In genomic region chr1:53075761-53076163, GRCh38 we compare ENCODE assay signal across 21 cellular contexts. TPM values are rescaled to one million over a fixed set of nuclear protein-coding genes. Genes with fewer than 3 reads are reported as not detected.
DNase-seq lines count a peak whose midpoint lies in the region; ATAC-seq, FAIRE-seq and TF ChIP-seq lines count a peak whose summit lies in the region.
"Had no signal": no experiment of that assay in that cellular context is flagged by ENCODE, and none has a peak within 500 bp of the region (broad histone marks: within the 10 kb centered on the region; RNA-seq: fewer than 3 reads in every experiment).

No MANE protein-coding gene starts in this region.

- H2AK5ac ChIP-seq in neuronal stem cell (ENCODE audit: low read depth, low read length) = peak overlapping the region; percentile 23

- no peak overlapping the region for H2AFZ ChIP-seq in neuronal stem cell (ENCODE audit: low read length)

- no peak for TF ChIP-seq CTCF in right atrium auricular region (IDR thresholded peaks at IDR 0.05)
- TF ChIP-seq CTCF in left ventricle myocardium inferior (IDR thresholded peaks at IDR 0.05; ENCODE audit: borderline replicate concordance) = no peak

- ATAC-seq in Right ventricle myocardium inferior (no peak), HG03135 (IDR thresholded peaks at IDR 0.05; ENCODE audit: unreplicated experiment) (no peak), GM18517 (IDR thresholded peaks at IDR 0.05; ENCODE audit: unreplicated experiment) (no peak)
- ATAC-seq: PC-3 had no signal

- no peaks in the 10 kb centered on the region for H3K79me1 ChIP-seq in neuronal stem cell (ENCODE audit: low read depth, low read length)

- H3K4me2 ChIP-seq in neuronal stem cell (ENCODE audit: insufficient read depth, low read length, poor library complexity, severe bottlenecking) = no peak overlapping the region

- H3K27ac ChIP-seq in right atrium auricular region (no peak overlapping the region), left ventricle myocardium inferior (replicated peaks) (no peak overlapping the region), neuronal stem cell (replicated peaks; ENCODE audit: low read length) (no peak overlapping the region)

- H2BK5ac ChIP-seq in neuronal stem cell (ENCODE audit: low read length) = no peak overlapping the region

- FAIRE-seq in frontal cortex (lab: Jason Lieb, UNC) = no peak
- FAIRE-seq: G401.6, H1 had no signal

- H3K18ac ChIP-seq in neuronal stem cell (ENCODE audit: low read length) = peak overlapping the region; percentile 4

- H3K14ac ChIP-seq in neuronal stem cell (ENCODE audit: low read length) = no peak overlapping the region

- H3K27me3 ChIP-seq in right atrium auricular region (no peaks in the 10 kb centered on the region), left ventricle myocardium inferior (ENCODE audit: low read depth) (no peaks in the 10 kb centered on the region), neuronal stem cell (ENCODE audit: control insufficient read depth in 3 of 3, insufficient read depth in 3 of 3, low read depth in 1 of 3, low read length in 3 of 3) (peaks cover 0 to 14% (median 0%) of the 10 kb centered on the region in 3 experiments)

- no peaks in the 10 kb centered on the region for H3K4me1 ChIP-seq in right atrium auricular region
- peaks cover 9% of the 10 kb centered on the region for H3K4me1 ChIP-seq in left ventricle myocardium inferior
- peaks cover 9 to 25% of the 10 kb centered on the region in 2 donors for H3K4me1 ChIP-seq in neuronal stem cell (ENCODE audit: control insufficient read depth in 2 of 2, insufficient read depth in 1 of 2, low read depth in 1 of 2, low read length in 2 of 2)

- no CpG with 5 or more reads among the region's 8 CpGs for WGBS in neuronal stem cell (ENCODE audit: extremely low coverage in 2 of 2, insufficient read length in 2 of 2, insufficient replicate concordance in 1 of 2), 2 donors

- peak overlapping the region; percentile 32 for H4K91ac ChIP-seq in neuronal stem cell (ENCODE audit: low read depth, low read length, poor library complexity)

- no peak overlapping the region for H3K9ac ChIP-seq in neuronal stem cell (ENCODE audit: low read depth, low read length, poor library complexity)

- H4K8ac ChIP-seq in neuronal stem cell (ENCODE audit: low read depth, low read length) = no peak overlapping the region

- no peak overlapping the region for H2BK120ac ChIP-seq in neuronal stem cell (ENCODE audit: low read depth, low read length)

- H3K4ac ChIP-seq in neuronal stem cell (ENCODE audit: low read length) = no peak overlapping the region

- H3K36me3 ChIP-seq in right atrium auricular region (peaks cover 4% of the 10 kb centered on the region), left ventricle myocardium inferior (no peaks in the 10 kb centered on the region), neuronal stem cell (replicated peaks in 1 of 2; ENCODE audit: control insufficient read depth in 2 of 2, insufficient read depth in 2 of 2, low read length in 2 of 2) (no peaks in the 10 kb centered on the region)

- DNase-seq in Right ventricle myocardium inferior (ENCODE audit: missing footprints) = peak; percentile 55
- no peak for DNase-seq in right atrium auricular region (ENCODE audit: low spot score)
- peak; percentile 14 for DNase-seq in left ventricle myocardium inferior
- no peak for DNase-seq in neuronal stem cell (ENCODE audit: low spot score)
- no peak for DNase-seq in AG08395 (ENCODE audit: low spot score)
- DNase-seq in frontal cortex (ENCODE audit: low spot score in 2 of 2) = no peak
- DNase-seq: activated CD4-positive, alpha-beta T cell treated with anti-CD3 and anti-CD28 coated beads, Interleukin-2, amount 50 U/mL, for 48 hours; central memory CD4-positive, alpha-beta T cell; DMS53; NCI-H1048; NCI-H1694 treated with DMSO at 0.1 percent for 48 hours; NCI-H524; PC-3; SIG-M5; T1000 had no signal

- H2BK15ac ChIP-seq in neuronal stem cell (ENCODE audit: low read length) = no peak overlapping the region

- intact Hi-C loops in Right ventricle myocardium inferior (cut with DNase I) (no loop called here), left ventricle myocardium inferior (cut with micrococcal nuclease) (no loop called here)

- H3K9me3 ChIP-seq in right atrium auricular region = no peaks in the 10 kb centered on the region
- no peaks in the 10 kb centered on the region for H3K9me3 ChIP-seq in left ventricle myocardium inferior (replicated peaks)
- no peaks in the 10 kb centered on the region for H3K9me3 ChIP-seq in neuronal stem cell (replicated peaks in 1 of 2; ENCODE audit: control insufficient read depth in 2 of 2, insufficient read depth in 1 of 2, low read depth in 1 of 2, low read length in 2 of 2)

- no peak overlapping the region for H2BK12ac ChIP-seq in neuronal stem cell (ENCODE audit: low read length)

- H3K23ac ChIP-seq in neuronal stem cell (ENCODE audit: low read depth, low read length, poor library complexity) = peak overlapping the region; percentile 75

- H3K4me3 ChIP-seq in right atrium auricular region = no peak overlapping the region
- H3K4me3 ChIP-seq in left ventricle myocardium inferior = no peak overlapping the region
- no peak overlapping the region for H3K4me3 ChIP-seq in neuronal stem cell (ENCODE audit: low read length in 2 of 2)

RNA-seq across cellular contexts. Expression of gene PODN, which starts 13.7 kb away (rescaled TPM):
- total RNA-seq in Right ventricle myocardium inferior (35.3 TPM), right atrium auricular region (10 to 100 TPM; 44.1 to 47.2 TPM), left ventricle myocardium inferior (22.9 TPM), frontal cortex (0.82 TPM)
- polyA plus RNA-seq in neuronal stem cell (2013, experiment 1 of 2) = 0.20 TPM
- polyA plus RNA-seq in neuronal stem cell (2013, experiment 2 of 2) = 0.19 TPM
- total RNA-seq: activated B cell treated with CpG ODN at 0.5 μM for 24 hours; activated T-helper 1 cell treated with anti-CD3 and anti-CD28 coated beads, Interleukin-12 subunit alpha, Interleukin-12 subunit beta, Interleukin-2, Interleukin-4 antibody, amounts not matched to agents 30 ng/mL and 10 ng/mL and 1 ng/mL, durations not matched to agents 14 hours and 24 hours and 36 hours; PC-3 had no signal

Comparison
In these comparisons a context has a peak if more than half of its experiments do, and no peak if none do; other contexts are left out.
1. DNase-seq: peak in Right ventricle myocardium inferior (single experiment) and left ventricle myocardium inferior (single experiment); none in right atrium auricular region (single experiment), neuronal stem cell (single experiment), AG08395 (single experiment) and frontal cortex (0 of 2).
2. RNA of gene PODN, which starts 13.7 kb away (total RNA-seq): 44.1 to 47.2 TPM in right atrium auricular region, 35.3 TPM in Right ventricle myocardium inferior (single experiment) and 22.9 TPM in left ventricle myocardium inferior (single experiment); 0.82 TPM in frontal cortex (single experiment); every median in the first group is over 10 times any median in the second.